Comparison of ENCODE assay signal across 14 cellular contexts in genomic region chr6:98641929-98642328, GRCh38.
DNase-seq lines count a peak whose midpoint lies in the region; ATAC-seq and TF ChIP-seq lines count a peak whose summit lies in the region.
"Had no signal": no experiment of that assay in that cellular context is flagged by ENCODE, and none has a peak within 500 bp of the region (broad histone marks: within the 10 kb centered on the region; RNA-seq: fewer than 3 reads in every experiment).

No MANE protein-coding gene starts in this region.

- DNase-seq in GM04503 (ENCODE audit: low read depth) (peak; percentile 2), RPMI7951 (ENCODE audit: low read depth) (peak; percentile 62), foreskin melanocyte (peak; percentile 76), progenitor cell of endocrine pancreas (ENCODE audit: low spot score, unreplicated experiment) (no peak), MM.1S (no peak), cerebellar cortex (ENCODE audit: low spot score) (no peak), G401 (ENCODE audit: low spot score) (no peak)
- DNase-seq: activated naive CD4-positive, alpha-beta T cell treated with anti-CD3 and anti-CD28 coated beads, Interleukin-2, amount 50 U/mL, for 16 hours; central memory CD4-positive, alpha-beta T cell; DMS79; tibial artery had no signal

- no peak for ATAC-seq in GM18907 (IDR thresholded peaks at IDR 0.05; ENCODE audit: unreplicated experiment)

- no peaks in the 10 kb centered on the region for H3K9me3 Mint-ChIP-seq in progenitor cell of endocrine pancreas (ENCODE audit: low read depth)

- H3K27ac ChIP-seq in MM.1S (ENCODE audit: low read length) = no peak overlapping the region
- H3K27ac ChIP-seq: C4-2B, tibial artery, VCaP had no signal

- TF ChIP-seq CTCF in progenitor cell of endocrine pancreas (IDR thresholded peaks at IDR 0.05; ENCODE audit: unreplicated experiment) (no peak), MM.1S (IDR thresholded peaks at IDR 0.05; ENCODE audit: low read length) (no peak)

- in situ Hi-C loops in G401 (cut with HindIII; ENCODE audit: low sequenced_read_pairs) = no loop called here

- H3K4me1 Mint-ChIP-seq in progenitor cell of endocrine pancreas (ENCODE audit: low read depth) = peaks cover 38% of the 10 kb centered on the region

- H3K36me3 ChIP-seq in MM.1S (replicated peaks; ENCODE audit: insufficient read depth, low read length) = no peaks in the 10 kb centered on the region
- H3K36me3 ChIP-seq: tibial artery had no signal

- no peaks in the 10 kb centered on the region for H3K9me2 ChIP-seq in MM.1S (replicated peaks; ENCODE audit: insufficient read depth, low read length)

- H3K4me3 Mint-ChIP-seq in progenitor cell of endocrine pancreas (ENCODE audit: low read depth) = no peak overlapping the region

- no peaks in the 10 kb centered on the region for H3K4me1 ChIP-seq in MM.1S (ENCODE audit: low read length)
- H3K4me1 ChIP-seq: tibial artery had no signal

- no peaks in the 10 kb centered on the region for H3K27me3 ChIP-seq in MM.1S (replicated peaks; ENCODE audit: insufficient read depth, low read length)
- H3K27me3 ChIP-seq: tibial artery had no signal

- no peak overlapping the region for H3K9ac ChIP-seq in MM.1S (ENCODE audit: low read length)

- no peaks in the 10 kb centered on the region for H3K9me3 ChIP-seq in MM.1S (replicated peaks; ENCODE audit: insufficient read depth, low read length)
- H3K9me3 ChIP-seq: tibial artery had no signal

- no peaks in the 10 kb centered on the region for H3K36me3 Mint-ChIP-seq in progenitor cell of endocrine pancreas (ENCODE audit: insufficient read depth)

- H3K4me3 ChIP-seq in MM.1S (ENCODE audit: low read length) = no peak overlapping the region
- H3K4me3 ChIP-seq: tibial artery had no signal

- H3K79me2 ChIP-seq in MM.1S (ENCODE audit: low read length) = no peaks in the 10 kb centered on the region

- no peaks in the 10 kb centered on the region for H4K20me1 ChIP-seq in MM.1S (ENCODE audit: insufficient read depth, low read length)

- H3K27ac Mint-ChIP-seq in progenitor cell of endocrine pancreas = peak overlapping the region; percentile 94

- no peak overlapping the region for H2AFZ ChIP-seq in MM.1S (ENCODE audit: low read length)

- no peaks in the 10 kb centered on the region for H3K27me3 Mint-ChIP-seq in progenitor cell of endocrine pancreas

- no peak overlapping the region for H3K4me2 ChIP-seq in MM.1S (ENCODE audit: low read depth, low read length)

- H3F3A ChIP-seq in MM.1S (ENCODE audit: insufficient read depth, low read length) = no peaks in the 10 kb centered on the region

Comparison
In these comparisons a context has a peak if more than half of its experiments do, and no peak if none do; other contexts are left out.
1. DNase-seq: peak in GM04503 (single experiment), RPMI7951 (single experiment) and foreskin melanocyte (single experiment); none in progenitor cell of endocrine pancreas (single experiment), MM.1S (single experiment), cerebellar cortex (single experiment) and G401 (single experiment).